In the genomic region with DNA sequence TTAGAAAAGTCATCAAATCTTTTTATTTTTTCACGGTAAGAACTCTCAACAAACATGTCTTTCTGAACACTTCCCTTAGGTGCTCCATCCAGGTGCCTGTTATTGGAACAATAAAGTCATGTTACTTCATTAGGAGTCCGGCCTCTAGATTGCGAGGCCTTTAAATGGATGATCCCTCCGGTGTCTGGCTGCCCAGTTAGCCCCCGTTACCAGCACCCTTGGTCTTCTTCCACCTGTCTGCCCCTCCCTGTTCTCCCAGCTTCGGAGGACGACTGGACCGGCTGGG, we compare ENCODE assay signal across 8 cellular contexts. TPM values are rescaled to one million over a fixed set of nuclear protein-coding genes. Genes with fewer than 3 reads are reported as not detected.
DNase-seq lines count a peak whose midpoint lies in the region; ATAC-seq, FAIRE-seq and TF ChIP-seq lines count a peak whose summit lies in the region.

No MANE protein-coding gene starts in this region.

- H2BK5ac ChIP-seq in trophoblast cell (ENCODE audit: low read depth, low read length, poor library complexity), result peak overlapping the region; percentile 21

- peak overlapping the region; percentile 93 for H3K4me3 ChIP-seq in OCI-LY7 (ENCODE audit: low read depth, low read length, poor library complexity, severe bottlenecking)
- H3K4me3 ChIP-seq in epithelial cell of esophagus (ENCODE audit: low read length), result peak overlapping the region; percentile 91
- peak overlapping the region; percentile 70 for H3K4me3 ChIP-seq in trophoblast cell (ENCODE audit: low read depth, low read length)

- peak overlapping the region; percentile 85 for H4K8ac ChIP-seq in trophoblast cell (ENCODE audit: low read depth, low read length)

- H4K20me1 ChIP-seq in OCI-LY7 (ENCODE audit: insufficient read depth, low read length), result peaks cover 21% of the 10 kb centered on the region

- H2AFZ ChIP-seq in OCI-LY7 (ENCODE audit: low read length), result peak overlapping the region; percentile 56; the same call in 1 of the 2 replicates
- H2AFZ ChIP-seq in trophoblast cell (ENCODE audit: insufficient read depth, low read length, poor library complexity), result peak overlapping the region; percentile 98

- peaks cover 22% of the 10 kb centered on the region for H3K36me3 ChIP-seq in ES-I3 (ENCODE audit: insufficient read depth, low read length)
- H3K36me3 ChIP-seq in OCI-LY7 (ENCODE audit: insufficient read depth, low read length), result peaks cover 43% of the 10 kb centered on the region
- peaks cover 25 to 37% of the 10 kb centered on the region in 2 experiments for H3K36me3 ChIP-seq in trophoblast cell (ENCODE audit: control insufficient read depth in 1 of 2, insufficient read depth in 2 of 2, low read length in 2 of 2)

- H3K27me3 ChIP-seq in trophoblast cell (ENCODE audit: insufficient read depth, low read length), result no peaks in the 10 kb centered on the region

- no CpG with 5 or more reads among the region's 8 CpGs for WGBS in trophoblast cell (ENCODE audit: extremely low coverage, insufficient coverage, insufficient read length)

- no peak for FAIRE-seq in HTR-8/SVneo (lab: Jason Lieb, UNC)

- POLR2A ChIA-PET in OCI-LY7 (lab: Charles Lee), result interaction anchor here (0.6 to 4.0 kb wide), 11 partner anchors 8 to 366 kb away, joined by 3 to 64 read pairs (median 4); partner anchors contain the start of genes ESYT1, PYM1, RPL41 and ZC3H10

- H3K4me2 ChIP-seq in OCI-LY7 (ENCODE audit: low read length), result peak overlapping the region; percentile 83
- H3K4me2 ChIP-seq in trophoblast cell (ENCODE audit: low read length), result peak overlapping the region; percentile 72

- peak overlapping the region; percentile 76 for H4K12ac ChIP-seq in trophoblast cell (ENCODE audit: low read depth, low read length)

- no peak overlapping the region for H2BK12ac ChIP-seq in trophoblast cell (ENCODE audit: low read length)

- intact Hi-C loops in OCI-LY7 (cut with micrococcal nuclease; ENCODE audit: unreplicated experiment), result loop anchor here (2.0 kb wide), 1 partner anchor 175 kb away; no protein-coding TSS in a partner anchor

- no peak overlapping the region for H2BK120ac ChIP-seq in trophoblast cell (ENCODE audit: insufficient read depth, low read length, poor library complexity)

- ATAC-seq in HG03139 (IDR thresholded peaks at IDR 0.05; ENCODE audit: unreplicated experiment) (no peak), GM18520 (IDR thresholded peaks at IDR 0.05; ENCODE audit: unreplicated experiment) (no peak)

- H3K9me3 ChIP-seq in ES-I3 (ENCODE audit: control insufficient read depth, insufficient read depth, low read length) (no peaks in the 10 kb centered on the region), OCI-LY7 (ENCODE audit: low read length) (no peaks in the 10 kb centered on the region), trophoblast cell (ENCODE audit: insufficient read depth, low read depth, low read length) (no peaks in the 10 kb centered on the region)

- H2AK5ac ChIP-seq in trophoblast cell (ENCODE audit: low read length), result no peak overlapping the region

- BruUV-seq in OCI-LY7 (replicated peaks; lab: Mats Ljungman, UMichigan), result TSS peak; percentile 96

- H3K27ac ChIP-seq in OCI-LY7 (ENCODE audit: low read depth, low read length, poor library complexity, severe bottlenecking) (peak overlapping the region; percentile 26), trophoblast cell (ENCODE audit: low read depth, low read length) (peak overlapping the region; percentile 81)

- peaks cover 8% of the 10 kb centered on the region for H3K79me1 ChIP-seq in trophoblast cell (ENCODE audit: low read length)

- no peak overlapping the region for H3K23ac ChIP-seq in trophoblast cell (ENCODE audit: low read length)

- peak overlapping the region; percentile 30 for H3K4ac ChIP-seq in trophoblast cell (ENCODE audit: low read depth, low read length)

- H4K91ac ChIP-seq in trophoblast cell (ENCODE audit: low read depth, low read length), result peak overlapping the region; percentile 78

- H3K9me2 ChIP-seq in OCI-LY7 (ENCODE audit: insufficient read depth, low read length), result no peaks in the 10 kb centered on the region

- H3K9ac ChIP-seq in ES-I3 (ENCODE audit: low read depth, low read length), result peak overlapping the region; percentile 72
- peak overlapping the region; percentile 50 for H3K9ac ChIP-seq in trophoblast cell (ENCODE audit: low read length)

- H3K14ac ChIP-seq in trophoblast cell (ENCODE audit: low read length), result peak overlapping the region; percentile 78

- CTCF ChIA-PET in OCI-LY7 (lab: Charles Lee; ENCODE audit: unreplicated experiment), result interaction anchor here (0.6 to 1.2 kb wide), 3 partner anchors 13 to 362 kb away, joined by 3 to 4 read pairs (median 4); partner anchors contain the start of gene RPL41

- H3K18ac ChIP-seq in trophoblast cell (ENCODE audit: low read length), result peak overlapping the region; percentile 21

- DNase-seq in OCI-LY7 (ENCODE audit: low spot score) (no peak), epithelial cell of esophagus (ENCODE audit: low read depth) (no peak), trophoblast cell (no peak), HTR-8/SVneo (ENCODE audit: insufficient read length, low spot score) (no peak), NCI-H1417 treated with DMSO at 0.1 percent for 48 hours (lab: John Stamatoyannopoulos, UW) (no peak)

- TF ChIP-seq CTCF in OCI-LY7 (conservative IDR thresholded peaks at IDR 0.05; ENCODE audit: low read length), result no peak
- TF ChIP-seq CTCF in epithelial cell of esophagus (IDR thresholded peaks at IDR 0.05; ENCODE audit: insufficient read depth, low read depth, low read length, missing control alignments), result no peak

- peaks cover 14% of the 10 kb centered on the region for H3K4me1 ChIP-seq in ES-I3 (ENCODE audit: insufficient read depth, low read length)
- H3K4me1 ChIP-seq in OCI-LY7 (ENCODE audit: insufficient read depth, low read length, poor library complexity, severe bottlenecking), result peaks cover 27% of the 10 kb centered on the region
- H3K4me1 ChIP-seq in trophoblast cell (ENCODE audit: control insufficient read depth in 1 of 2, insufficient read depth in 2 of 2, low read length in 2 of 2), result peaks cover 0 to 4% of the 10 kb centered on the region in 2 experiments

- H3K79me2 ChIP-seq in OCI-LY7 (ENCODE audit: insufficient read depth, low read depth, low read length), result peaks cover 40% of the 10 kb centered on the region
- peaks cover 10% of the 10 kb centered on the region for H3K79me2 ChIP-seq in trophoblast cell (ENCODE audit: control insufficient read depth, insufficient read depth, low read length, poor library complexity)

RNA-seq across cellular contexts. Expression of gene PA2G4, which starts 0.6 kb away (rescaled TPM):
- 358 and 437 TPM in 2 replicates for total RNA-seq in OCI-LY7 (2014; rRNA removed; shearing (Covaris generic))
- total RNA-seq in OCI-LY7 (2022), result 280 and 289 TPM in 2 replicates
- 131 and 133 TPM in 2 replicates for polyA plus RNA-seq in trophoblast cell (2013)

RNA-seq across cellular contexts. Expression of gene RPL41, which starts 12.7 kb away (rescaled TPM):
- total RNA-seq in OCI-LY7 (2014; rRNA removed; shearing (Covaris generic)), result 4,534 and 5,932 TPM in 2 replicates
- 4,745 and 4,976 TPM in 2 replicates for total RNA-seq in OCI-LY7 (2022)
- polyA plus RNA-seq in trophoblast cell (2013), result 9,463 and 9,643 TPM in 2 replicates

RNA-seq across cellular contexts. Expression of gene ZC3H10, which starts 14.3 kb away (rescaled TPM):
- 11.9 and 12.6 TPM in 2 replicates for total RNA-seq in OCI-LY7 (2014; rRNA removed; shearing (Covaris generic))
- 15.8 and 16.5 TPM in 2 replicates for total RNA-seq in OCI-LY7 (2022)
- polyA plus RNA-seq in trophoblast cell (2013), result 2.0 TPM in 2 replicates

RNA-seq across cellular contexts. Expression of gene ERBB3, which starts 23.8 kb away (rescaled TPM):
- total RNA-seq in OCI-LY7 (2014; rRNA removed; shearing (Covaris generic)), result not detected in 2 replicates
- 0.83 TPM in 1 of 2 replicates, not detected in the other for total RNA-seq in OCI-LY7 (2022)
- 89.0 and 92.2 TPM in 2 replicates for polyA plus RNA-seq in trophoblast cell (2013)

RNA-seq across cellular contexts. Expression of gene ESYT1, which starts 24.3 kb away (rescaled TPM):
- 74.6 and 85.9 TPM in 2 replicates for total RNA-seq in OCI-LY7 (2014; rRNA removed; shearing (Covaris generic))
- 108 and 112 TPM in 2 replicates for total RNA-seq in OCI-LY7 (2022)
- polyA plus RNA-seq in trophoblast cell (2013), result 56.2 and 64.3 TPM in 2 replicates
